Comparison of ENCODE assay signal across 1 cellular context in the genomic region with DNA sequence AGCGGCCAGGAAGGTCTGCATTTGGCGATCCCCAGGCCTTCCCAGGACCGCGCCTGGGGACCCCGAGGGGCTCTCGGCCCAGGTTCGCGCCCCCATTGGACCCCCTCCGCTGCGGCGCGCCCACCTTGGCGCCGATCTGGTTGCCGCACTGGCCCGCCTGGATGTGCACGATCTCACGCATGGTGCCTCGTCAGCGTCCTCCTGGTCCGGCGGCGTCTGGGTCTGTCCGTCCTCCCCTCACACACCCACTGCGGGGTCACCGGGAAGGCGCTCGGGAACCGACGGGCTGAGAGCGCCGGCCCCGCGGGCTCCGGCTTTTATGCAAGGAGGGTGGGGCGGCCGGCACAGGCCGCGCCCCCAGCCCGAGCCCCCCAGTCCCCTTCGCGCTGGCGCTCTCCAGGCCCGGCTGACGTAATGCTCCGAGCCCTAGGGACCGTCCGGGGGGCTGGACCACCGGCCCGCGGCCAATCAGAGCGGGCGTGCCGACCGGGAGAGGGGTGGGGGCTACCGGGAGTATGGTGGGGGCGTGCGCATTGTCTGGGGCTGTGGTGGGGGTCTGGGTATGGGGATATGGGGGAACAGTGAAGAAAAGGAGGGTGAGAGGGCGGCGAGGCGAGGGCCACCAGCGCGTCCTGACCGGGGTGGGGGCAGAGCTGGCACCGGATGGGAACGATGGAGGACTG.
A peak's percentile ranks its signal among the peaks of the same experiment; 100 is the strongest.
TF ChIP-seq lines count a peak whose summit lies in the region.

TSS of gene TUBB2B (minus strand) at position 291 of the 683 bp plus-strand sequence. CDS start at position 181, 110 bp downstream.

TF ChIP-seq in HEK293, 187 proteins besides CTCF, POLR2A, EP300 and RAD21 (continued from another document and continues in another):
- TF ChIP-seq ZBTB1 (tag by site-specific recombination; IDR thresholded peaks at IDR 0.05), result no peak
- TF ChIP-seq ZNF146 (tag by site-specific recombination; IDR thresholded peaks at IDR 0.05), result 0 out of 2 replicates have a peak, but pooled peaks have one; percentile 30
- peak; percentile 76 for TF ChIP-seq ZNF777 (tag by site-specific recombination; IDR thresholded peaks at IDR 0.05; ENCODE audit: borderline replicate concordance)
- TF ChIP-seq ZNF580 (tag by site-specific recombination; IDR thresholded peaks at IDR 0.05), result no peak
- TF ChIP-seq ZNF335 (tag by site-specific recombination; conservative IDR thresholded peaks at IDR 0.05), result peak; percentile 84
- peak; percentile 45; the same call in 1 of the 2 replicates for TF ChIP-seq KLF9 (tag by site-specific recombination; IDR thresholded peaks at IDR 0.05; ENCODE audit: low read depth)
- TF ChIP-seq ZNF133 (tag by site-specific recombination; IDR thresholded peaks at IDR 0.05), result 0 out of 2 replicates have a peak, but pooled peaks have one; percentile 23
- no peak for TF ChIP-seq ZNF26 (tag by site-specific recombination; IDR thresholded peaks at IDR 0.05)
- TF ChIP-seq ZBTB48 (tag by site-specific recombination; IDR thresholded peaks at IDR 0.05), result peak; percentile 86
- peak; percentile 65 for TF ChIP-seq ZIC2 (tag by site-specific recombination; IDR thresholded peaks at IDR 0.05)
- peak; percentile 90 for TF ChIP-seq ZNF398 (tag by site-specific recombination; IDR thresholded peaks at IDR 0.05)
- peak; percentile 65 for TF ChIP-seq ZBTB20 (tag by site-specific recombination; IDR thresholded peaks at IDR 0.05)
- TF ChIP-seq REPIN1 (tag by site-specific recombination; IDR thresholded peaks at IDR 0.05; ENCODE audit: low read depth), result no peak
- TF ChIP-seq ZNF274 (IDR thresholded peaks at IDR 0.05; ENCODE audit: low read length), result no peak
- TF ChIP-seq ZNF274 (tag by site-specific recombination; IDR thresholded peaks at IDR 0.05; ENCODE audit: borderline replicate concordance), result no peak
- 0 out of 2 replicates have a peak, but pooled peaks have one; percentile 17 for TF ChIP-seq ZNF623 (tag by site-specific recombination; IDR thresholded peaks at IDR 0.05)
- peak; percentile 97 for TF ChIP-seq ZBTB8A (tag by site-specific recombination; IDR thresholded peaks at IDR 0.05)
- TF ChIP-seq ZNF121 (tag by site-specific recombination; IDR thresholded peaks at IDR 0.05), result no peak
- 0 out of 2 replicates have a peak, but pooled peaks have one; percentile 26 for TF ChIP-seq ZNF596 (tag by site-specific recombination; IDR thresholded peaks at IDR 0.05)
- TF ChIP-seq ZFP3 (tag by site-specific recombination; IDR thresholded peaks at IDR 0.05; ENCODE audit: low read depth), result no peak
- TF ChIP-seq ZNF707 (tag by site-specific recombination; IDR thresholded peaks at IDR 0.05), result 0 out of 2 replicates have a peak, but pooled peaks have one; percentile 13
- TF ChIP-seq ZNF529 (tag by site-specific recombination; IDR thresholded peaks at IDR 0.05; ENCODE audit: insufficient replicate concordance), result no peak
- no peak for TF ChIP-seq ZNF510 (tag by site-specific recombination; IDR thresholded peaks at IDR 0.05; ENCODE audit: insufficient replicate concordance)
- no peak for TF ChIP-seq ZNF658 (tag by site-specific recombination; IDR thresholded peaks at IDR 0.05)
- no peak for TF ChIP-seq ZNF184 (tag by site-specific recombination; IDR thresholded peaks at IDR 0.05)
- TF ChIP-seq ATF2 (tag by site-specific recombination; IDR thresholded peaks at IDR 0.05; ENCODE audit: low read depth), result peak; percentile 94
- no peak for TF ChIP-seq ZNF341 (tag by site-specific recombination; IDR thresholded peaks at IDR 0.05; ENCODE audit: low read depth)
- TF ChIP-seq MZF1 (tag by site-specific recombination; IDR thresholded peaks at IDR 0.05; ENCODE audit: borderline replicate concordance), result no peak
- no peak for TF ChIP-seq ZNF610 (tag by site-specific recombination; IDR thresholded peaks at IDR 0.05; ENCODE audit: borderline replicate concordance)
- TF ChIP-seq IKZF3 (tag by site-specific recombination; IDR thresholded peaks at IDR 0.05), result 0 out of 2 replicates have a peak, but pooled peaks have one; percentile 26
- peak; percentile 1; the same call in 1 of the 2 replicates for TF ChIP-seq ZNF76 (tag by site-specific recombination; IDR thresholded peaks at IDR 0.05; ENCODE audit: borderline replicate concordance, low read depth)
- TF ChIP-seq ZNF768 (tag by site-specific recombination; IDR thresholded peaks at IDR 0.05), result no peak; the same call in 1 of the 2 replicates
- peak; percentile 83 for TF ChIP-seq SP3 (tag by site-specific recombination; IDR thresholded peaks at IDR 0.05)
- TF ChIP-seq ZNF830 (tag by site-specific recombination; IDR thresholded peaks at IDR 0.05; ENCODE audit: low read depth), result no peak
- peak; percentile 46 for TF ChIP-seq ZBTB21 (tag by site-specific recombination; IDR thresholded peaks at IDR 0.05)
- no peak for TF ChIP-seq ZNF10 (tag by site-specific recombination; IDR thresholded peaks at IDR 0.05)
- TF ChIP-seq ZNF366 (tag by site-specific recombination; conservative IDR thresholded peaks at IDR 0.05), result 0 out of 2 replicates have a peak, but pooled peaks have one; percentile 55
- no peak for TF ChIP-seq ZNF202 (tag by site-specific recombination; IDR thresholded peaks at IDR 0.05; ENCODE audit: borderline replicate concordance)
- no peak for TF ChIP-seq ZNF404 (tag by site-specific recombination; IDR thresholded peaks at IDR 0.05)
- 0 out of 2 replicates have a peak, but pooled peaks have one; percentile 37 for TF ChIP-seq ZNF391 (tag by site-specific recombination; IDR thresholded peaks at IDR 0.05; ENCODE audit: borderline replicate concordance, low read depth)
- TF ChIP-seq ZSCAN16 (tag by site-specific recombination; IDR thresholded peaks at IDR 0.05), result no peak
- no peak for TF ChIP-seq ZNF654 (tag by site-specific recombination; IDR thresholded peaks at IDR 0.05; ENCODE audit: low read depth)
- TF ChIP-seq ZNF2 (tag by site-specific recombination; IDR thresholded peaks at IDR 0.05), result peak; percentile 72; the same call in 1 of the 2 replicates
- TF ChIP-seq BCL11A (tag by site-specific recombination; IDR thresholded peaks at IDR 0.05; ENCODE audit: low read depth), result peak; percentile 39; the same call in 1 of the 2 replicates
- TF ChIP-seq TSHZ1 (tag by site-specific recombination; IDR thresholded peaks at IDR 0.05; ENCODE audit: borderline replicate concordance), result no peak
- no peak; the same call in 1 of the 2 replicates for TF ChIP-seq YY1 (tag by site-specific recombination; IDR thresholded peaks at IDR 0.05)
- TF ChIP-seq, protein P1, sequence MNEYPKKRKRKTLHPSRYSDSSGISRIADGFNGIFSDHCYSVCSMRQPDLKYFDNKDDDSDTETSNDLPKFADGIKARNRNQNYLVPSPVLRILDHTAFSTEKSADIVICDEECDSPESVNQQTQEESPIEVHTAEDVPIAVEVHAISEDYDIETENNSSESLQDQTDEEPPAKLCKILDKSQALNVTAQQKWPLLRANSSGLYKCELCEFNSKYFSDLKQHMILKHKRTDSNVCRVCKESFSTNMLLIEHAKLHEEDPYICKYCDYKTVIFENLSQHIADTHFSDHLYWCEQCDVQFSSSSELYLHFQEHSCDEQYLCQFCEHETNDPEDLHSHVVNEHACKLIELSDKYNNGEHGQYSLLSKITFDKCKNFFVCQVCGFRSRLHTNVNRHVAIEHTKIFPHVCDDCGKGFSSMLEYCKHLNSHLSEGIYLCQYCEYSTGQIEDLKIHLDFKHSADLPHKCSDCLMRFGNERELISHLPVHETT (tag by site-specific recombination; IDR thresholded peaks at IDR 0.05), result 0 out of 2 replicates have a peak, but pooled peaks have one; percentile 61
- no peak for TF ChIP-seq ZNF132 (tag by site-specific recombination; IDR thresholded peaks at IDR 0.05; ENCODE audit: borderline replicate concordance)
- TF ChIP-seq GLIS1 (tag by site-specific recombination; IDR thresholded peaks at IDR 0.05), result peak; percentile 90
- TF ChIP-seq, protein P2, sequence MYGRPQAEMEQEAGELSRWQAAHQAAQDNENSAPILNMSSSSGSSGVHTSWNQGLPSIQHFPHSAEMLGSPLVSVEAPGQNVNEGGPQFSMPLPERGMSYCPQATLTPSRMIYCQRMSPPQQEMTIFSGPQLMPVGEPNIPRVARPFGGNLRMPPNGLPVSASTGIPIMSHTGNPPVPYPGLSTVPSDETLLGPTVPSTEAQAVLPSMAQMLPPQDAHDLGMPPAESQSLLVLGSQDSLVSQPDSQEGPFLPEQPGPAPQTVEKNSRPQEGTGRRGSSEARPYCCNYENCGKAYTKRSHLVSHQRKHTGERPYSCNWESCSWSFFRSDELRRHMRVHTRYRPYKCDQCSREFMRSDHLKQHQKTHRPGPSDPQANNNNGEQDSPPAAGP (tag by site-specific recombination; IDR thresholded peaks at IDR 0.05), result peak; percentile 53
- no peak for TF ChIP-seq KLF16 (tag by site-specific recombination; IDR thresholded peaks at IDR 0.05)
- TF ChIP-seq ZNF449 (tag by site-specific recombination; IDR thresholded peaks at IDR 0.05), result no peak
- TF ChIP-seq ZNF175 (tag by site-specific recombination; IDR thresholded peaks at IDR 0.05), result no peak
